In the genomic region with DNA sequence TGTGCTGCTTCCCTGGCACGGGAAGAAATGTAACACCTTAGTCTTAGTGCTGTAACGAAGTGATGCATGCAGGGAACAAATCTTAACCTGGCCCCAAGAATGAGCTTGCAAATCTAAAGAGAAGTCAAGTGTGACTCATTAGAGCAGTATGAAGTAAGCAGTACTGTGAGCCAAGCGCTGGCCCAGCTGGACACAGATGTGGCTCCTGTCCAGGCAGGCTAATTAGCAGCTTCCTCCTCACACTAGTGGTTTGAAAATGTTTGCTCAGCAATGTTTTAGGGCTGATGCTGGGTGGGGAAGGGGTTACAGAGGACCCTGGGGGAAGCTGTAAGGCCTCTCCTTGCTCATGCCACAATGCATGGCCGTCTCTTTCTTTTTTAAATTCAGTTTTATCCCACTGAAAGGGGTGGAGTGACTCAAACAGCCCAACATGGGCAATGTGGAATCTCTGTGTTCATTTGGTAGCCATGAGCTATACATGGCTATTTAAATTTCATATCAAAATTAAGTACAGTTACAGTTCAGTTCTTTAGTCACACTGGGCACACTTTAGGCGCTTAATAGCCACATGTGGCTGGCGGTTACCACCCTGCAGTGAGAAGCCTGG, we compare ENCODE assay signal across 8 cellular contexts. TPM values are rescaled to one million over a fixed set of nuclear protein-coding genes. Genes with fewer than 3 reads are reported as not detected.
DNase-seq lines count a peak whose midpoint lies in the region; ATAC-seq and TF ChIP-seq lines count a peak whose summit lies in the region.

No MANE protein-coding gene starts in this region.

- H3K4me3 ChIP-seq in endodermal cell (ENCODE audit: low read length): no peak overlapping the region

- H3K9me3 ChIP-seq in endodermal cell (ENCODE audit: control insufficient read depth, low read length): no peaks in the 10 kb centered on the region

- H3K4me1 ChIP-seq in endodermal cell (ENCODE audit: control insufficient read depth, insufficient read depth, low read length): no peaks in the 10 kb centered on the region

- H3K27ac Mint-ChIP-seq in endodermal cell: no peak overlapping the region

- ATAC-seq in GM21737 (IDR thresholded peaks at IDR 0.05; ENCODE audit: unreplicated experiment) (no peak), HG03521 (IDR thresholded peaks at IDR 0.05; ENCODE audit: unreplicated experiment) (no peak)

- no peak overlapping the region for H3K4me3 Mint-ChIP-seq in endodermal cell

- no peaks in the 10 kb centered on the region for H3K36me3 Mint-ChIP-seq in endodermal cell (ENCODE audit: low read depth)

- no peaks in the 10 kb centered on the region for H3K36me3 ChIP-seq in endodermal cell (ENCODE audit: control insufficient read depth, insufficient read depth, low read length)

- no peak for TF ChIP-seq CTCF in endodermal cell (conservative IDR thresholded peaks at IDR 0.05)

- 20 to 71% methylated on average over 1 to 6 of the region's 6 CpGs for WGBS in endodermal cell (ENCODE audit: insufficient coverage in 1 of 2, insufficient read length in 1 of 2), 2 experiments

- H3K4me1 Mint-ChIP-seq in endodermal cell: peaks cover 2% of the 10 kb centered on the region

- H3K9me3 Mint-ChIP-seq in endodermal cell: peaks cover 50% of the 10 kb centered on the region

- no peak overlapping the region for H3K27ac ChIP-seq in endodermal cell (ENCODE audit: low read depth, low read length)

- no peaks in the 10 kb centered on the region for H3K27me3 ChIP-seq in endodermal cell (ENCODE audit: control insufficient read depth, insufficient read depth, low read length, poor library complexity, severe bottlenecking)

- H3K27me3 Mint-ChIP-seq in endodermal cell (ENCODE audit: insufficient read depth): no peaks in the 10 kb centered on the region

- peak; percentile 74 for DNase-seq in GM03348 (ENCODE audit: low spot score)
- peak; percentile 84 to 87 for DNase-seq in NOMO-1 (lab: John Stamatoyannopoulos, UW; ENCODE audit: unreplicated experiment in 2 of 2)
- DNase-seq in endodermal cell: peak; percentile 57
- DNase-seq in mucosa of gallbladder (ENCODE audit: low spot score): peak; percentile 73
- no peak for DNase-seq in KG1 (lab: John Stamatoyannopoulos, UW)
- no peak for DNase-seq in activated CD8-positive, alpha-beta memory T cell treated with anti-CD3 and anti-CD28 coated beads, Interleukin-2, amount 50 U/mL, for 48 hours

- H3K9ac ChIP-seq in endodermal cell (ENCODE audit: extremely low read depth, low read length, poor library complexity, severe bottlenecking): no peak overlapping the region

RNA-seq across cellular contexts. Expression of gene MAP7D2, which starts 48.9 kb away (rescaled TPM):
- 1 to 10 TPM; 1.5 to 1.9 TPM for total RNA-seq in endodermal cell
- 1.5 TPM for polyA plus RNA-seq in endodermal cell (2013, experiment 1 of 2)
- 1.7 TPM for polyA plus RNA-seq in endodermal cell (2013, experiment 2 of 2)
- 5.2 TPM for total RNA-seq in mucosa of gallbladder

Comparison
In these comparisons a context has a peak if more than half of its experiments do, and no peak if none do; other contexts are left out.
1. DNase-seq: peak in GM03348 (single experiment), NOMO-1 (2 of 2), endodermal cell (single experiment) and mucosa of gallbladder (single experiment); none in KG1 (single experiment) and activated CD8-positive, alpha-beta memory T cell treated with anti-CD3 and anti-CD28 coated beads, Interleukin-2, amount 50 U/mL, for 48 hours (single experiment).